13 cellular contexts compared by ENCODE assay signal in the genomic region with DNA sequence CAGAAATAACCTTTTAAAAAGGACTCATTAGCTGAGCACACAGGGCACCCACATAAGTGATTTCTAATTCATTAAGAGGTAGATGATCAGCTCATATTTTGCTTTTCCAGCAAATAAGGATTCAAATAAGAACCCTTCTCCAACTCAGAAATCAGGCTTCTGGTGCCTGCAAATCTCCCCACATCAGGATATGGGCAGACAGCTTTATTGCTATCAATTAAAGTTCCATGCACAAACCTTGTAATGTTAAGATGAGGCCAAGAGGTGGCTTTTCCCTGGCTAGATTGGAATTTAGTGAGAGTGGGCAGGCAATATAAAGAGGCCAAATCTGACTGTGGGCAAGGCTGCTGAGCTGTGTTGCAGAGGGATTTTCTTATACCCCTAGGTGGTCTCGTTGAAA.
DNase-seq lines count a peak whose midpoint lies in the region; ATAC-seq, FAIRE-seq and TF ChIP-seq lines count a peak whose summit lies in the region.
"Had no signal": no experiment of that assay in that cellular context is flagged by ENCODE, and none has a peak within 500 bp of the region (broad histone marks: within the 10 kb centered on the region; RNA-seq: fewer than 3 reads in every experiment).

No MANE protein-coding gene starts in this region.

- peak overlapping the region; percentile 80 for H2AK5ac ChIP-seq in IMR-90 (ENCODE audit: low read depth, low read length)

- H2BK20ac ChIP-seq in IMR-90 (ENCODE audit: low read depth, low read length) = peak overlapping the region; percentile 38; the same call in 1 of the 2 replicates

- H2BK15ac ChIP-seq in IMR-90 (ENCODE audit: low read depth, low read length) = no peak overlapping the region

- H3K27ac Mint-ChIP-seq in astrocyte (ENCODE audit: unreplicated experiment) = no peak overlapping the region
- H3K27ac Mint-ChIP-seq in activated T-helper 1 cell treated with anti-CD3 and anti-CD28 coated beads, Interleukin-12 subunit alpha, Interleukin-12 subunit beta, Interleukin-2, Interleukin-4 antibody, amounts not matched to agents 30 ng/mL and 10 ng/mL and 1 ng/mL, durations not matched to agents 14 hours and 24 hours and 36 hours = no peak overlapping the region
- H3K27ac Mint-ChIP-seq: activated CD4-positive, alpha-beta T cell treated with anti-CD3 and anti-CD28 coated beads, Interleukin-2, amount 10 ng/mL, durations not matched to agents 24 days and 14 days; activated naive CD4-positive, alpha-beta T cell treated with anti-CD3 and anti-CD28 coated beads, Interleukin-2, amount 10 ng/mL, durations not matched to agents 7 days and 5 days; B cell had no signal

- H3K9me3 ChIP-seq in IMR-90 (ENCODE audit: control insufficient read depth, insufficient read depth, low read length) = no peaks in the 10 kb centered on the region
- no peaks in the 10 kb centered on the region for H3K9me3 ChIP-seq in astrocyte (ENCODE audit: insufficient read depth, low read depth, low read length)
- H3K9me3 ChIP-seq in left lung = no peaks in the 10 kb centered on the region
- H3K9me3 ChIP-seq in stomach = no peaks in the 10 kb centered on the region

- H4K5ac ChIP-seq in IMR-90 (ENCODE audit: low read depth, low read length) = no peak overlapping the region

- TF ChIP-seq RAD21 in IMR-90 (IDR thresholded peaks at IDR 0.05; ENCODE audit: low read length) = no peak

- H3K79me2 ChIP-seq in astrocyte (ENCODE audit: insufficient read depth, low read length) = no peaks in the 10 kb centered on the region

- no peak overlapping the region for H3K4me3 ChIP-seq in IMR-90 (ENCODE audit: insufficient read depth, low read depth, low read length)
- H3K4me3 ChIP-seq in astrocyte (ENCODE audit: insufficient read depth, low read depth, low read length) = no peak overlapping the region
- no peak overlapping the region for H3K4me3 ChIP-seq in left lung
- H3K4me3 ChIP-seq in stomach = no peak overlapping the region
- H3K4me3 ChIP-seq: neural progenitor cell had no signal

- peak overlapping the region in 1 of 2 experiments; percentile 27; a peak in 1 of 4 replicates for H4K8ac ChIP-seq in IMR-90 (ENCODE audit: low read depth in 2 of 2, low read length in 2 of 2)

- FAIRE-seq in astrocyte (lab: Jason Lieb, UNC) = no peak

- peak overlapping the region; percentile 44; the same call in 1 of the 2 replicates for H3K23ac ChIP-seq in IMR-90 (ENCODE audit: low read depth, low read length)

- peaks cover 31% of the 10 kb centered on the region for H4K20me1 ChIP-seq in IMR-90 (ENCODE audit: insufficient read depth, low read length)
- peaks cover 16% of the 10 kb centered on the region for H4K20me1 ChIP-seq in astrocyte (ENCODE audit: insufficient read depth, low read length)

- peaks cover 36% of the 10 kb centered on the region for H3K4me1 Mint-ChIP-seq in astrocyte (ENCODE audit: low read depth, unreplicated experiment)
- no peaks in the 10 kb centered on the region for H3K4me1 Mint-ChIP-seq in activated T-helper 1 cell treated with anti-CD3 and anti-CD28 coated beads, Interleukin-12 subunit alpha, Interleukin-12 subunit beta, Interleukin-2, Interleukin-4 antibody, amounts not matched to agents 30 ng/mL and 10 ng/mL and 1 ng/mL, durations not matched to agents 14 hours and 24 hours and 36 hours (ENCODE audit: low read depth)

- 83% methylated on average over 1 of the region's 1 CpG; no CpG with 5 or more reads in 1 of the 2 experiments for WGBS in IMR-90 (ENCODE audit: extremely low coverage in 2 of 2, insufficient read length in 1 of 2), 2 experiments
- 14 to 78% (median 55%) methylated on average over 1 of the region's 1 CpG for WGBS in stomach, 5 donors

- BruUV-seq in IMR-90 (replicated peaks; lab: Mats Ljungman, UMichigan) = no TSS peak

- H2AFZ ChIP-seq in IMR-90 (replicated peaks; ENCODE audit: low read length, poor library complexity) = no peak overlapping the region
- no peak overlapping the region for H2AFZ ChIP-seq in astrocyte (ENCODE audit: low read depth, low read length)
- H2AFZ ChIP-seq: neural progenitor cell had no signal

- TF ChIP-seq CTCF in IMR-90 (conservative IDR thresholded peaks at IDR 0.05; ENCODE audit: low read depth, low read length) (no peak), astrocyte (IDR thresholded peaks at IDR 0.05; ENCODE audit: insufficient read depth, low read depth, low read length) (no peak), left lung (IDR thresholded peaks at IDR 0.05) (no peak), stomach (IDR thresholded peaks at IDR 0.05) (no peak)

- no peak overlapping the region for H3K9ac ChIP-seq in IMR-90 (ENCODE audit: low read depth, low read length)
- no peak overlapping the region for H3K9ac ChIP-seq in astrocyte (ENCODE audit: low read length)
- H3K9ac ChIP-seq: neural progenitor cell had no signal

- H3K4me2 ChIP-seq in IMR-90 (ENCODE audit: low read depth, low read length) (0 out of 2 replicates have a peak overlapping the region, but pooled peaks have one; percentile 8), astrocyte (ENCODE audit: low read length) (peak overlapping the region; percentile 52)
- H3K4me2 ChIP-seq: neural progenitor cell had no signal

- peak overlapping the region; percentile 73 for H3K4ac ChIP-seq in IMR-90 (ENCODE audit: low read depth, low read length)

- H3K9me3 Mint-ChIP-seq in astrocyte (ENCODE audit: unreplicated experiment) = peaks cover under 1% of the 10 kb centered on the region
- H3K9me3 Mint-ChIP-seq in activated T-helper 1 cell treated with anti-CD3 and anti-CD28 coated beads, Interleukin-12 subunit alpha, Interleukin-12 subunit beta, Interleukin-2, Interleukin-4 antibody, amounts not matched to agents 30 ng/mL and 10 ng/mL and 1 ng/mL, durations not matched to agents 14 hours and 24 hours and 36 hours = no peaks in the 10 kb centered on the region
- H3K9me3 Mint-ChIP-seq: activated CD4-positive, alpha-beta T cell treated with anti-CD3 and anti-CD28 coated beads, Interleukin-2, amount 10 ng/mL, durations not matched to agents 24 days and 14 days; activated naive CD4-positive, alpha-beta T cell treated with anti-CD3 and anti-CD28 coated beads, Interleukin-2, amount 10 ng/mL, durations not matched to agents 7 days and 5 days had no signal

- in situ Hi-C loops in IMR-90 (cut with MboI; ENCODE audit: low sequenced_read_pairs) = no loop called here

- H3K9me1 ChIP-seq in IMR-90 (ENCODE audit: insufficient read depth, low read length) = peaks cover 43% of the 10 kb centered on the region

- dilution Hi-C loops in IMR-90 (cut with HindIII; ENCODE audit: low sequenced_read_pairs, unreplicated experiment) = no loop called here

- H3K79me1 ChIP-seq in IMR-90 (ENCODE audit: low read depth in 1 of 2, low read length in 2 of 2) = peaks cover 43 to 83% of the 10 kb centered on the region in 2 experiments

- no peak for TF ChIP-seq POLR2A in IMR-90 (IDR thresholded peaks at IDR 0.05; ENCODE audit: low read depth, low read length)
- no peak for TF ChIP-seq POLR2A in stomach (IDR thresholded peaks at IDR 0.05)

- ATAC-seq in IMR-90 (ENCODE audit: low read depth) (no peak), left lung (no peak), HG03442 (IDR thresholded peaks at IDR 0.05; ENCODE audit: unreplicated experiment) (no peak)

- peak overlapping the region; percentile 8; the same call in 1 of the 2 replicates for H4K91ac ChIP-seq in IMR-90 (ENCODE audit: insufficient read depth, low read depth, low read length)

- no peak overlapping the region for H3K4me3 Mint-ChIP-seq in astrocyte (ENCODE audit: unreplicated experiment)
- no peak overlapping the region for H3K4me3 Mint-ChIP-seq in activated T-helper 1 cell treated with anti-CD3 and anti-CD28 coated beads, Interleukin-12 subunit alpha, Interleukin-12 subunit beta, Interleukin-2, Interleukin-4 antibody, amounts not matched to agents 30 ng/mL and 10 ng/mL and 1 ng/mL, durations not matched to agents 14 hours and 24 hours and 36 hours
- H3K4me3 Mint-ChIP-seq: activated CD4-positive, alpha-beta T cell treated with anti-CD3 and anti-CD28 coated beads, Interleukin-2, amount 10 ng/mL, durations not matched to agents 24 days and 14 days; activated naive CD4-positive, alpha-beta T cell treated with anti-CD3 and anti-CD28 coated beads, Interleukin-2, amount 10 ng/mL, durations not matched to agents 7 days and 5 days; B cell; neural progenitor cell had no signal

- TF ChIP-seq EP300 in stomach (IDR thresholded peaks at IDR 0.05) = no peak

- 0 out of 2 replicates have a peak overlapping the region, but pooled peaks have one; percentile 21 for H3K56ac ChIP-seq in IMR-90 (ENCODE audit: extremely low read depth, insufficient read depth, low read length)

- H3K4me1 ChIP-seq in IMR-90 (ENCODE audit: control insufficient read depth, insufficient read depth, low read length) (peaks cover 43% of the 10 kb centered on the region), astrocyte (ENCODE audit: insufficient read depth, low read length) (peaks cover 43% of the 10 kb centered on the region), left lung (peaks cover 20 to 23% of the 10 kb centered on the region in 2 donors), stomach (peaks cover 17 to 62% (median 39%) of the 10 kb centered on the region in 4 donors)

- CTCF ChIA-PET in IMR-90 (lab: Yijun Ruan, JAX) = interaction anchor here (0.7 kb wide), 1 partner anchor 188 kb away, joined by 3 read pairs; no protein-coding TSS in a partner anchor

- no peaks in the 10 kb centered on the region for H3K36me3 ChIP-seq in IMR-90 (ENCODE audit: control insufficient read depth, insufficient read depth, low read length)
- no peaks in the 10 kb centered on the region for H3K36me3 ChIP-seq in astrocyte (ENCODE audit: insufficient read depth, low read length)
- H3K36me3 ChIP-seq in left lung = no peaks in the 10 kb centered on the region
- no peaks in the 10 kb centered on the region for H3K36me3 ChIP-seq in stomach
- H3K36me3 ChIP-seq: neural progenitor cell had no signal

- H2BK5ac ChIP-seq in IMR-90 (ENCODE audit: low read depth, low read length, poor library complexity, severe bottlenecking) = peak overlapping the region; percentile 23

- H3K18ac ChIP-seq in IMR-90 (ENCODE audit: low read depth, low read length) = peak overlapping the region; percentile 27; the same call in 1 of the 2 replicates

- POLR2A ChIA-PET in IMR-90 (lab: Charles Lee; ENCODE audit: unreplicated experiment) = interaction anchor here (0.7 to 1.5 kb wide), 3 partner anchors 10 to 151 kb away, joined by 3 to 4 read pairs (median 3); no protein-coding TSS in a partner anchor

- peak overlapping the region; percentile 31 for H3K27ac ChIP-seq in IMR-90 (ENCODE audit: insufficient read depth, low read length)
- no peak overlapping the region for H3K27ac ChIP-seq in astrocyte (ENCODE audit: low read depth, low read length)
- H3K27ac ChIP-seq in left lung = peak overlapping the region; percentile 60
- peak overlapping the region; percentile 34 to 86 (median 80) for H3K27ac ChIP-seq in stomach
- H3K27ac ChIP-seq: neural progenitor cell had no signal

- intact Hi-C loops in IMR-90 (cut with micrococcal nuclease) = loop anchor here (2.0 to 5.0 kb wide), 4 partner anchors 115 to 188 kb away; no protein-coding TSS in a partner anchor
- intact Hi-C loops in left lung (cut with DNase I) = no loop called here
- intact Hi-C loops in stomach (cut with DNase I; ENCODE audit: low total_unique reads) = no loop called here
- intact Hi-C loops in activated T-helper 1 cell treated with anti-CD3 and anti-CD28 coated beads, Interleukin-12 subunit alpha, Interleukin-12 subunit beta, Interleukin-2, Interleukin-4 antibody, amounts not matched to agents 30 ng/mL and 10 ng/mL and 1 ng/mL, durations not matched to agents 14 hours and 24 hours and 36 hours (cut with micrococcal nuclease) = no loop called here

- H2BK120ac ChIP-seq in IMR-90 (ENCODE audit: low read depth, low read length) = peak overlapping the region; percentile 9

- no peak overlapping the region for H2AK9ac ChIP-seq in IMR-90 (replicated peaks; ENCODE audit: low read depth, low read length, poor library complexity)

- H3K27me3 Mint-ChIP-seq in astrocyte (ENCODE audit: low read depth, unreplicated experiment) = peaks cover 19% of the 10 kb centered on the region
- peaks cover 27% of the 10 kb centered on the region for H3K27me3 Mint-ChIP-seq in activated T-helper 1 cell treated with anti-CD3 and anti-CD28 coated beads, Interleukin-12 subunit alpha, Interleukin-12 subunit beta, Interleukin-2, Interleukin-4 antibody, amounts not matched to agents 30 ng/mL and 10 ng/mL and 1 ng/mL, durations not matched to agents 14 hours and 24 hours and 36 hours (ENCODE audit: insufficient read depth)

- H3K27me3 ChIP-seq in IMR-90 (ENCODE audit: control insufficient read depth, insufficient read depth, low read length) = no peaks in the 10 kb centered on the region
- H3K27me3 ChIP-seq in astrocyte (ENCODE audit: insufficient read depth, low read length) = no peaks in the 10 kb centered on the region
- no peaks in the 10 kb centered on the region for H3K27me3 ChIP-seq in left lung
- peaks cover 0 to 5% (median 0%) of the 10 kb centered on the region in 3 donors for H3K27me3 ChIP-seq in stomach
- H3K27me3 ChIP-seq: neural progenitor cell had no signal

- no peak for DNase-seq in IMR-90
- DNase-seq in astrocyte (ENCODE audit: low read depth) = no peak
- DNase-seq in left lung = no peak
- DNase-seq in stomach = no peak
- no peak for DNase-seq in activated T-helper 1 cell treated with anti-CD3 and anti-CD28 coated beads, Interleukin-12 subunit alpha, Interleukin-12 subunit beta, Interleukin-2, Interleukin-4 antibody, amounts not matched to agents 30 ng/mL and 10 ng/mL and 1 ng/mL, durations not matched to agents 14 hours and 24 hours and 36 hours (ENCODE audit: low spot score)
- no peak for DNase-seq in COR-L47 (lab: John Stamatoyannopoulos, UW)
- no peak for DNase-seq in iPS-NIHi7 (ENCODE audit: extremely low spot score)
- DNase-seq: activated CD4-positive, alpha-beta T cell treated with anti-CD3 and anti-CD28 coated beads, Interleukin-2, amount 10 ng/mL, durations not matched to agents 24 days and 14 days; activated naive CD4-positive, alpha-beta T cell treated with anti-CD3 and anti-CD28 coated beads, Interleukin-2, amount 10 ng/mL, durations not matched to agents 7 days and 5 days; effector CD4-positive, alpha-beta T cell had no signal

- no peak overlapping the region; the same call in 1 of the 2 replicates for H3K14ac ChIP-seq in IMR-90 (replicated peaks; ENCODE audit: low read depth, low read length)

- no peaks in the 10 kb centered on the region for H3K36me3 Mint-ChIP-seq in astrocyte (ENCODE audit: low read depth, unreplicated experiment)
- no peaks in the 10 kb centered on the region for H3K36me3 Mint-ChIP-seq in activated T-helper 1 cell treated with anti-CD3 and anti-CD28 coated beads, Interleukin-12 subunit alpha, Interleukin-12 subunit beta, Interleukin-2, Interleukin-4 antibody, amounts not matched to agents 30 ng/mL and 10 ng/mL and 1 ng/mL, durations not matched to agents 14 hours and 24 hours and 36 hours (ENCODE audit: low read depth)
- H3K36me3 Mint-ChIP-seq: activated naive CD4-positive, alpha-beta T cell treated with anti-CD3 and anti-CD28 coated beads, Interleukin-2, amount 10 ng/mL, durations not matched to agents 7 days and 5 days had no signal
